In genomic region chr6:168497381-168497780, GRCh38 we compare ENCODE assay signal across 21 cellular contexts. TPM values are rescaled to one million over a fixed set of nuclear protein-coding genes. Genes with fewer than 3 reads are reported as not detected.
"Had no signal": no experiment of that assay in that cellular context is flagged by ENCODE, and none has a peak within 500 bp of the region (broad histone marks: within the 10 kb centered on the region; RNA-seq: fewer than 3 reads in every experiment).

No MANE protein-coding gene starts in this region.

- H3K27me3 ChIP-seq: MG63 had no signal

- H3K9ac ChIP-seq: SK-N-SH had no signal

- H3K27ac ChIP-seq: RWPE1 had no signal

- H3K36me3 ChIP-seq: MG63 had no signal

- H3K9me3 ChIP-seq: MG63, SK-N-SH had no signal

- H3K4me3 ChIP-seq: MG63 had no signal

- H3K4me2 ChIP-seq: SK-N-SH had no signal

- DNase-seq: KBM-7, MG63, NCI-H1092, NCI-H1417 treated with DMSO at 0.1 percent for 48 hours, NCI-H146, NCI-H187, NCI-H2029, NCI-H2081 treated with DMSO at 0.1 percent for 48 hours, NCI-H2171, NCI-H226, NCI-H446, NCI-H510A, NCI-H524 treated with DMSO at 0.1 percent for 48 hours, NCI-H69, NCI-H774, PC-3, SIG-M5, SK-N-SH had no signal

RNA-seq across cellular contexts. Expression of gene SMOC2, which starts 56.4 kb away (rescaled TPM):
- total RNA-seq: HT-29, LHCN-M2, PC-3 had no signal
- polyA plus RNA-seq: SK-N-SH had no signal
